In genomic region chr7:30683839-30684238, GRCh38 we compare ENCODE assay signal across 26 cellular contexts. TPM values are rescaled to one million over a fixed set of nuclear protein-coding genes. Genes with fewer than 3 reads are reported as not detected.
DNase-seq lines count a peak whose midpoint lies in the region; ATAC-seq and TF ChIP-seq lines count a peak whose summit lies in the region.
"Had no signal": no experiment of that assay in that cellular context is flagged by ENCODE, and none has a peak within 500 bp of the region (broad histone marks: within the 10 kb centered on the region; RNA-seq: fewer than 3 reads in every experiment).

No MANE protein-coding gene starts in this region.

- no peaks in the 10 kb centered on the region for H3K36me3 Mint-ChIP-seq in natural killer cell
- H3K36me3 Mint-ChIP-seq in natural killer cell treated with Interleukin-12 subunit alpha and Interleukin-12 subunit beta and Interleukin-15 and Interleukin-18, amount 100 ng/mL, for 72 hours: no peaks in the 10 kb centered on the region
- peaks cover 2% of the 10 kb centered on the region for H3K36me3 Mint-ChIP-seq in central memory CD8-positive, alpha-beta T cell (ENCODE audit: insufficient read depth)
- H3K36me3 Mint-ChIP-seq in naive thymus-derived CD8-positive, alpha-beta T cell: no peaks in the 10 kb centered on the region
- H3K36me3 Mint-ChIP-seq: naive B cell had no signal

- no peaks in the 10 kb centered on the region for H3K9me3 Mint-ChIP-seq in natural killer cell
- no peaks in the 10 kb centered on the region for H3K9me3 Mint-ChIP-seq in natural killer cell treated with Interleukin-12 subunit alpha and Interleukin-12 subunit beta and Interleukin-15 and Interleukin-18, amount 100 ng/mL, for 72 hours
- H3K9me3 Mint-ChIP-seq in central memory CD8-positive, alpha-beta T cell: no peaks in the 10 kb centered on the region
- H3K9me3 Mint-ChIP-seq in naive thymus-derived CD8-positive, alpha-beta T cell: no peaks in the 10 kb centered on the region
- H3K9me3 Mint-ChIP-seq: activated CD4-positive, alpha-beta T cell treated with anti-CD3 and anti-CD28 coated beads, Interleukin-2, amount 10 ng/mL, durations not matched to agents 24 days and 14 days; activated T-cell treated with anti-CD3 and anti-CD28 coated beads, Interleukin-2, amount 50 U/mL, for 24 hours; naive B cell had no signal

- no peak overlapping the region for H3K27ac Mint-ChIP-seq in natural killer cell
- H3K27ac Mint-ChIP-seq in natural killer cell treated with Interleukin-12 subunit alpha and Interleukin-12 subunit beta and Interleukin-15 and Interleukin-18, amount 100 ng/mL, for 72 hours: no peak overlapping the region
- H3K27ac Mint-ChIP-seq in central memory CD8-positive, alpha-beta T cell (ENCODE audit: low read depth): no peak overlapping the region
- H3K27ac Mint-ChIP-seq in naive thymus-derived CD8-positive, alpha-beta T cell: no peak overlapping the region
- H3K27ac Mint-ChIP-seq: activated CD4-positive, alpha-beta T cell treated with anti-CD3 and anti-CD28 coated beads, Interleukin-2, amount 10 ng/mL, durations not matched to agents 24 days and 14 days; activated T-cell treated with anti-CD3 and anti-CD28 coated beads, Interleukin-2, amount 50 U/mL, for 24 hours had no signal

- POLR2A ChIA-PET in naive thymus-derived CD8-positive, alpha-beta T cell (lab: Charles Lee): interaction anchor here (0.6 to 2.5 kb wide), 2 partner anchors 43 to 56 kb away, joined by 3 to 10 read pairs; no protein-coding TSS in a partner anchor

- peaks cover 12 to 15% of the 10 kb centered on the region in 2 donors for H3K4me1 Mint-ChIP-seq in natural killer cell
- peaks cover 4 to 13% of the 10 kb centered on the region in 2 donors for H3K4me1 Mint-ChIP-seq in natural killer cell treated with Interleukin-12 subunit alpha and Interleukin-12 subunit beta and Interleukin-15 and Interleukin-18, amount 100 ng/mL, for 72 hours (ENCODE audit: low read depth in 2 of 2)
- H3K4me1 Mint-ChIP-seq in central memory CD8-positive, alpha-beta T cell: peaks cover 20% of the 10 kb centered on the region
- peaks cover 8 to 32% (median 13%) of the 10 kb centered on the region in 4 donors for H3K4me1 Mint-ChIP-seq in naive thymus-derived CD8-positive, alpha-beta T cell

- ATAC-seq in natural killer cell: no peak
- ATAC-seq in natural killer cell treated with Interleukin-12 subunit alpha and Interleukin-12 subunit beta and Interleukin-15 and Interleukin-18, amount 100 ng/mL, for 72 hours: no peak
- ATAC-seq in central memory CD8-positive, alpha-beta T cell (replicated peaks; ENCODE audit: extremely low read depth, poor library complexity, severe bottlenecking): no peak
- ATAC-seq in naive thymus-derived CD8-positive, alpha-beta T cell: no peak
- ATAC-seq: foreskin keratinocyte, pancreas had no signal

- no peak for DNase-seq in natural killer cell
- no peak for DNase-seq in natural killer cell treated with Interleukin-12 subunit alpha and Interleukin-12 subunit beta and Interleukin-15 and Interleukin-18, amount 100 ng/mL, for 72 hours (ENCODE audit: low spot score)
- no peak for DNase-seq in central memory CD8-positive, alpha-beta T cell (ENCODE audit: low spot score in 2 of 2)
- DNase-seq in naive thymus-derived CD8-positive, alpha-beta T cell: no peak
- DNase-seq in NCI-H1930 (lab: John Stamatoyannopoulos, UW): no peak
- DNase-seq in T-helper 1 cell: no peak
- DNase-seq in hippocampal formation (lab: John Stamatoyannopoulos, UW): no peak
- DNase-seq: activated CD4-positive, alpha-beta T cell treated with anti-CD3 and anti-CD28 coated beads, Interleukin-2, amount 10 ng/mL, durations not matched to agents 24 days and 14 days; activated naive CD4-positive, alpha-beta T cell treated with Interleukin-2 at 50 U/mL for 16 hours; activated T-cell treated with anti-CD3 and anti-CD28 coated beads, Interleukin-2, amount 50 U/mL, for 24 hours; amniotic stem cell; dermis blood vessel endothelial cell; DMS79 treated with DMSO at 0.1 percent for 48 hours; foreskin keratinocyte; naive B cell; NCI-H1417; NCI-H345; OCI-M1; stimulated activated CD4-positive, alpha-beta T cell treated with anti-CD3 and anti-CD28 coated beads, Interleukin-2, amount 100 ng/mL, for 48 hours; T1000; transverse colon; WERI-Rb-1 had no signal

- peaks cover 40 to 47% of the 10 kb centered on the region in 2 donors for H3K27me3 Mint-ChIP-seq in natural killer cell (ENCODE audit: low read depth in 2 of 2)
- H3K27me3 Mint-ChIP-seq in natural killer cell treated with Interleukin-12 subunit alpha and Interleukin-12 subunit beta and Interleukin-15 and Interleukin-18, amount 100 ng/mL, for 72 hours: peaks cover 34 to 37% of the 10 kb centered on the region in 2 donors
- peaks cover 87% of the 10 kb centered on the region for H3K27me3 Mint-ChIP-seq in central memory CD8-positive, alpha-beta T cell
- H3K27me3 Mint-ChIP-seq in naive thymus-derived CD8-positive, alpha-beta T cell: peaks cover 30 to 68% (median 50%) of the 10 kb centered on the region in 5 donors

- TF ChIP-seq CTCF in natural killer cell (IDR thresholded peaks at IDR 0.05): no peak

- H3K4me3 Mint-ChIP-seq in natural killer cell: peak overlapping the region; percentile 45
- H3K4me3 Mint-ChIP-seq in natural killer cell treated with Interleukin-12 subunit alpha and Interleukin-12 subunit beta and Interleukin-15 and Interleukin-18, amount 100 ng/mL, for 72 hours: no peak overlapping the region
- H3K4me3 Mint-ChIP-seq in central memory CD8-positive, alpha-beta T cell: peak overlapping the region; percentile 23
- peak overlapping the region in 6 of 10 donors; percentile 8 to 82 (median 63) for H3K4me3 Mint-ChIP-seq in naive thymus-derived CD8-positive, alpha-beta T cell
- H3K4me3 Mint-ChIP-seq: activated CD4-positive, alpha-beta T cell treated with anti-CD3 and anti-CD28 coated beads, Interleukin-2, amount 10 ng/mL, durations not matched to agents 24 days and 14 days; activated T-cell treated with anti-CD3 and anti-CD28 coated beads, Interleukin-2, amount 50 U/mL, for 24 hours had no signal

- intact Hi-C loops in natural killer cell (cut with micrococcal nuclease): loop anchor here (5.0 kb wide), 1 partner anchor 58 kb away; no protein-coding TSS in a partner anchor

RNA-seq across cellular contexts. Expression of gene CRHR2, which starts 1.6 kb away (rescaled TPM):
- not detected for total RNA-seq in natural killer cell
- not detected for total RNA-seq in natural killer cell treated with Interleukin-12 subunit alpha and Interleukin-12 subunit beta and Interleukin-15 and Interleukin-18, amount 100 ng/mL, for 72 hours
- total RNA-seq in naive thymus-derived CD8-positive, alpha-beta T cell: not detected
- polyA plus RNA-seq in naive thymus-derived CD8-positive, alpha-beta T cell: under 1 TPM in 1 of 3 donors, not detected in 2; 0.06 TPM
- total RNA-seq: activated CD4-positive, alpha-beta T cell treated with anti-CD3 and anti-CD28 coated beads, Interleukin-2, amount 10 ng/mL, durations not matched to agents 24 days and 14 days; Caco-2; dermis blood vessel endothelial cell; foreskin keratinocyte; hepatocyte; transverse colon had no signal
- polyA plus RNA-seq: AG04450, foreskin keratinocyte had no signal
